ENCODE assay signal across 1 cellular context in genomic region chr4:4248036-4248884, GRCh38.
TF ChIP-seq lines count a peak whose summit lies in the region.

Gene TMEM128 (minus strand): TSS chr4:4248223. CDS start chr4:4248202, 21 bp downstream.

TF ChIP-seq in HepG2, 621 proteins besides CTCF, POLR2A, EP300 and RAD21 (continued from another document and continues in another):
- 0 out of 2 replicates have a peak, but pooled peaks have one; percentile 15 for TF ChIP-seq SKIL (CRISPR knock-in tag; IDR thresholded peaks at IDR 0.05; ENCODE audit: borderline replicate concordance)
- TF ChIP-seq ZNF264 (CRISPR knock-in tag; IDR thresholded peaks at IDR 0.05), result no peak
- TF ChIP-seq THAP7 (CRISPR knock-in tag; IDR thresholded peaks at IDR 0.05), result peak; percentile 92
- TF ChIP-seq ZFP37 (CRISPR knock-in tag; IDR thresholded peaks at IDR 0.05; ENCODE audit: borderline replicate concordance), result no peak
- no peak; the same call in 1 of the 2 replicates for TF ChIP-seq ZZZ3 (CRISPR knock-in tag; IDR thresholded peaks at IDR 0.05; ENCODE audit: borderline replicate concordance)
- no peak; the same call in 1 of the 2 replicates for TF ChIP-seq ZSCAN21 (CRISPR knock-in tag; IDR thresholded peaks at IDR 0.05; ENCODE audit: borderline replicate concordance)
- TF ChIP-seq TCF7 (IDR thresholded peaks at IDR 0.05; ENCODE audit: low read depth), result 0 out of 2 replicates have a peak, but pooled peaks have one; percentile 23
- TF ChIP-seq ASH2L (IDR thresholded peaks at IDR 0.05; ENCODE audit: insufficient read length, low read depth, low read length), result peak; percentile 96
- peak; percentile 99 for TF ChIP-seq HINFP (CRISPR knock-in tag; IDR thresholded peaks at IDR 0.05; ENCODE audit: low read depth)
- TF ChIP-seq MTF2 (CRISPR knock-in tag; IDR thresholded peaks at IDR 0.05; ENCODE audit: borderline replicate concordance), result 0 out of 2 replicates have a peak, but pooled peaks have one; percentile 37
- no peak for TF ChIP-seq ZNF704 (CRISPR knock-in tag; IDR thresholded peaks at IDR 0.05; ENCODE audit: borderline replicate concordance)
- 0 out of 2 replicates have a peak, but pooled peaks have one; percentile 32 for TF ChIP-seq FOXP4 (CRISPR knock-in tag; IDR thresholded peaks at IDR 0.05)
- 0 out of 2 replicates have a peak, but pooled peaks have one; percentile 61 for TF ChIP-seq NFKBIZ (CRISPR knock-in tag; IDR thresholded peaks at IDR 0.05)
- TF ChIP-seq ZNF563 (CRISPR knock-in tag; IDR thresholded peaks at IDR 0.05), result 0 out of 2 replicates have a peak, but pooled peaks have one; percentile 51
- no peak for TF ChIP-seq LRRFIP1 (CRISPR knock-in tag; conservative IDR thresholded peaks at IDR 0.05)
- TF ChIP-seq HNRNPL (IDR thresholded peaks at IDR 0.05; ENCODE audit: low read depth, low read length), result peak; percentile 55; the same call in 1 of the 2 replicates
- TF ChIP-seq NCOA5 (CRISPR knock-in tag; IDR thresholded peaks at IDR 0.05), result no peak
- no peak for TF ChIP-seq SNAPC2 (CRISPR knock-in tag; IDR thresholded peaks at IDR 0.05)
- TF ChIP-seq ZSCAN12 (CRISPR knock-in tag; IDR thresholded peaks at IDR 0.05), result no peak
- no peak for TF ChIP-seq ZNF446 (CRISPR knock-in tag; IDR thresholded peaks at IDR 0.05)
- no peak for TF ChIP-seq ZBTB44 (CRISPR knock-in tag; IDR thresholded peaks at IDR 0.05)
- no peak for TF ChIP-seq NFRKB (IDR thresholded peaks at IDR 0.05)
- TF ChIP-seq AFF4 (CRISPR knock-in tag; IDR thresholded peaks at IDR 0.05), result no peak
- TF ChIP-seq ZNF737 (CRISPR knock-in tag; IDR thresholded peaks at IDR 0.05; ENCODE audit: borderline replicate concordance), result no peak
- TF ChIP-seq ZSCAN22 (CRISPR knock-in tag; IDR thresholded peaks at IDR 0.05), result no peak
- no peak for TF ChIP-seq ZMYM2 (CRISPR knock-in tag; IDR thresholded peaks at IDR 0.05)
- peak; percentile 93 for TF ChIP-seq ZNF576 (CRISPR knock-in tag; IDR thresholded peaks at IDR 0.05)
- TF ChIP-seq MYC (CRISPR knock-in tag; IDR thresholded peaks at IDR 0.05; ENCODE audit: borderline replicate concordance), result peak; percentile 76; the same call in 1 of the 2 replicates
- 0 out of 2 replicates have a peak, but pooled peaks have one; percentile 18 for TF ChIP-seq ZNF383 (CRISPR knock-in tag; IDR thresholded peaks at IDR 0.05; ENCODE audit: borderline replicate concordance)
- TF ChIP-seq SIN3B (IDR thresholded peaks at IDR 0.05; ENCODE audit: low read length), result peak; percentile 83
- TF ChIP-seq XBP1 (CRISPR knock-in tag; IDR thresholded peaks at IDR 0.05), result no peak
- TF ChIP-seq NKX3-1 (CRISPR knock-in tag; IDR thresholded peaks at IDR 0.05), result 0 out of 2 replicates have a peak, but pooled peaks have one; percentile 48
- no peak; the same call in 1 of the 2 replicates for TF ChIP-seq KLF15 (CRISPR knock-in tag; IDR thresholded peaks at IDR 0.05; ENCODE audit: borderline replicate concordance)
- no peak for TF ChIP-seq ZNF337 (CRISPR knock-in tag; IDR thresholded peaks at IDR 0.05; ENCODE audit: borderline replicate concordance, low read depth)
- TF ChIP-seq TFDP1 (CRISPR knock-in tag; IDR thresholded peaks at IDR 0.05; ENCODE audit: borderline replicate concordance), result peak; percentile 22; the same call in 1 of the 2 replicates
- TF ChIP-seq ZNF619 (CRISPR knock-in tag; IDR thresholded peaks at IDR 0.05), result no peak
- TF ChIP-seq ZNF260 (CRISPR knock-in tag; IDR thresholded peaks at IDR 0.05; ENCODE audit: borderline replicate concordance, low read depth), result no peak
- no peak for TF ChIP-seq PRMT3 (CRISPR knock-in tag; IDR thresholded peaks at IDR 0.05; ENCODE audit: borderline replicate concordance, low read depth)
- TF ChIP-seq ELF1 (CRISPR knock-in tag; IDR thresholded peaks at IDR 0.05), result peak; percentile 88
- TF ChIP-seq ZNF776 (CRISPR knock-in tag; IDR thresholded peaks at IDR 0.05), result peak; percentile 49; the same call in 1 of the 2 replicates
- no peak for TF ChIP-seq GTF3A (CRISPR knock-in tag; conservative IDR thresholded peaks at IDR 0.05)
- TF ChIP-seq ZNF24 (IDR thresholded peaks at IDR 0.05), result no peak
- TF ChIP-seq NR2F1 (CRISPR knock-in tag; IDR thresholded peaks at IDR 0.05), result no peak
- peak; percentile 8; the same call in 1 of the 2 replicates for TF ChIP-seq NR2C2 (CRISPR knock-in tag; IDR thresholded peaks at IDR 0.05; ENCODE audit: borderline replicate concordance)
- TF ChIP-seq NR0B2 (CRISPR knock-in tag; IDR thresholded peaks at IDR 0.05), result peak; percentile 85
- TF ChIP-seq ZNF496 (CRISPR knock-in tag; IDR thresholded peaks at IDR 0.05; ENCODE audit: insufficient replicate concordance), result no peak
- TF ChIP-seq ZNF232 (CRISPR knock-in tag; IDR thresholded peaks at IDR 0.05; ENCODE audit: borderline replicate concordance), result peak; percentile 77; the same call in 1 of the 2 replicates
- TF ChIP-seq GTF2F1 (IDR thresholded peaks at IDR 0.05; ENCODE audit: low read length), result no peak
- no peak for TF ChIP-seq ZNF766 (CRISPR knock-in tag; IDR thresholded peaks at IDR 0.05; ENCODE audit: borderline replicate concordance)
